ENCODE assay signal across 1 cellular context in the genomic region with DNA sequence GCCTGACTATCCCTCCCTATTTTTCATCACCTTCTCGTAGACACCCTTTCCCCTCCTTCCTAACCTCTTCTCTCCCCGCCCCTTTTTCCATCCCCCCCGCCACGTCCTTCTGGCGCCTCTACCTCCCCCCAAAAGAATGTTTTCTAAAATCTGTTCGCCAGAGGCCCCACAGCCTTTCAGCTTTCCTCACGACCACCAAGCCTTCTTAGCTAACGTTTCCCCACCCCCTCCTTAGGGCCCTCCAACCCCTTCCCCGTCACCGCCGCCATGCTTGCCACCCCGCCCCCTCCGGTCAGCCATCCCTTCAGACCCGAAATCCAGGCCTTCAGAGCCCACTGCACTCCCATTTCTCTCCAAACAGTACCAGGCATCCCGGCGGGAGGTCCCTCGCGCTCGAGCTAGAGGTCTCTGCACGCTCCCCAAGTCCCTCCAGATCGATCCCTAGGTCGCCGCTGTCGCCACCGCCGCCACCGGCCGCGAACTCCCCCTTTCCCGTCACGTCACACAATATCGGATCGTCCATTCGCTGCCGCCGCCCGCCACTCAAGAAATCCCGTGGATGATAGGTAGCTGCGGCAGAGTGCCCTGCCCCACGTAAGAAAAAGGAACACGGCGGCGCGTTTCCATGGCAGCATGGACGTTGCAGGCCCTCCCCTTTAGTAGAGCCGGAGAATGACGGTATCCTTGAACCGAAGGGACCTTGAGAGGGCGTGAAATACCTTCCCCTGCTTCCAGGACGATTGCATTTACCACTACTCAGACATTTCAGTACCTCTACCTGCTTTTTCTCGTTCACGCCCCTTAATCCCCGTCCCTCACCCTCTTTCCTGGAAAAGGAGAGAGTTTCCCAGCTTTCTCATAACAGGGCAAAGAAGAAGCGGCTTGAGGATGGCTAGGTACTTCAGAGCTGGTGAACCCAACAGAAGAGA.
TF ChIP-seq lines count a peak whose summit lies in the region.

TP53BP1 (minus strand) TSS at position 484 of the 929 bp plus-strand sequence; CDS start at position 371, 113 bp downstream.

TF ChIP-seq in HCT116, 20 proteins besides CTCF, POLR2A, EP300 and RAD21 (continued from another document):
- no peak for TF ChIP-seq ZBTB33 (IDR thresholded peaks at IDR 0.05; ENCODE audit: extremely low read depth, insufficient replicate concordance, low read length)
- no peak for TF ChIP-seq EZH2 (IDR thresholded peaks at IDR 0.05)
- TF ChIP-seq REST (IDR thresholded peaks at IDR 0.05; ENCODE audit: low read depth) = no peak
- TF ChIP-seq ZFX (IDR thresholded peaks at IDR 0.05) = no peak
- TF ChIP-seq POLR2AphosphoS5 (IDR thresholded peaks at IDR 0.05; ENCODE audit: low read depth, low read length) = peak; percentile 62
- peak; percentile 61 for TF ChIP-seq TCF7L2 (IDR thresholded peaks at IDR 0.05; ENCODE audit: borderline replicate concordance, extremely low read depth, insufficient read depth, insufficient read length)
- peak; percentile 95 for TF ChIP-seq SP1 (IDR thresholded peaks at IDR 0.05; ENCODE audit: low read depth)
- TF ChIP-seq, protein P1, sequence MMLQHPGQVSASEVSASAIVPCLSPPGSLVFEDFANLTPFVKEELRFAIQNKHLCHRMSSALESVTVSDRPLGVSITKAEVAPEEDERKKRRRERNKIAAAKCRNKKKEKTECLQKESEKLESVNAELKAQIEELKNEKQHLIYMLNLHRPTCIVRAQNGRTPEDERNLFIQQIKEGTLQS (IDR thresholded peaks at IDR 0.05) = no peak
- no peak for TF ChIP-seq ELF1 (IDR thresholded peaks at IDR 0.05; ENCODE audit: borderline replicate concordance, low read depth)
- TF ChIP-seq CEBPB (IDR thresholded peaks at IDR 0.05; ENCODE audit: low read depth) = no peak
TF ChIP-seq in HCT116: peak in this region for 4.
